In genomic region chr4:28827866-28828265, GRCh38 we compare ENCODE assay signal across 2 cellular contexts.
"Had no signal": no experiment of that assay in that cellular context is flagged by ENCODE, and none has a peak within 500 bp of the region (broad histone marks: within the 10 kb centered on the region; RNA-seq: fewer than 3 reads in every experiment).

No MANE protein-coding gene starts in this region.

- DNase-seq: GDM1, GF-D8 had no signal
